ENCODE assay signal across 1 cellular context in the genomic region with DNA sequence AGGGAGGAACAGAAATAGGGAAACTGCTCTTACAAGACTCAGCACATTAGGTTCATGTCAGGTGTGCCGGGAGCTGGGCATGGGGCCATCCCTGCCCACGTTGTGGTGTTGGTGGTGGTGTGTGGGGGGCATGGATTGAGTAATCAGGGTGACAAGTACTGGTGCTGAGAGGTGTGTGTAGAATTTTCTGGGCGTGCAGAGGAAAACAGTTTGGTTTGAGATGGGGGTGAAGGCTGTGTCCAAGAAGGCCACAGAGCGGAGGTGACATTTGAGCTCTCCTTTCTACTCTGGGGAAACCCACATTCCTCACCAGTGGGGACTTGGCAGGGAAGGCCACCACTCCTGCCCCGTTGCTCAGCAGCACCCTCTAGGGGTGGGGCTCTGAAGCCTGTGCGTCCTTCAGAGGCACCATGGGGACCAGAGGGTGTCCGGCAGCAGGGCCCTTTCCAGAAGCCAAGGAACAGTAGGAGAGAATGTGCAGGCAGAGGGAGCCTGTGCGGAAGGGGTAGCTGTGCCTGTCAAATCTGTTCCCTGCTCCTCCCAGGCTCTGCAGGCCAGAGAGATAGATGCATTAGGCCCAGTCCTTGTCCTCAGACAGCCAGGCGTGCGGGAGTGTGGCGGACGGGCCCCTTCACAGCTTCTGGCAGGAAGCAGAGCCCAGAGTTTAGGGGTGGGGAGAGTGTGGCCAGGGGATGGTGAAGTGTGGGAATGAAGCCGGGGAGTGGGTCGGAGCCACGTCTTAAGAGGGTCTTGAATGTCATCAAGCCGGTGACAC.
A peak's percentile ranks its signal among the peaks of the same experiment; 100 is the strongest.
TF ChIP-seq lines count a peak whose summit lies in the region.

No MANE protein-coding gene starts in this region.

TF ChIP-seq in K562, 482 proteins besides CTCF, POLR2A, EP300 and RAD21 (continued from another document and continues in another):
- TF ChIP-seq, protein P1, sequence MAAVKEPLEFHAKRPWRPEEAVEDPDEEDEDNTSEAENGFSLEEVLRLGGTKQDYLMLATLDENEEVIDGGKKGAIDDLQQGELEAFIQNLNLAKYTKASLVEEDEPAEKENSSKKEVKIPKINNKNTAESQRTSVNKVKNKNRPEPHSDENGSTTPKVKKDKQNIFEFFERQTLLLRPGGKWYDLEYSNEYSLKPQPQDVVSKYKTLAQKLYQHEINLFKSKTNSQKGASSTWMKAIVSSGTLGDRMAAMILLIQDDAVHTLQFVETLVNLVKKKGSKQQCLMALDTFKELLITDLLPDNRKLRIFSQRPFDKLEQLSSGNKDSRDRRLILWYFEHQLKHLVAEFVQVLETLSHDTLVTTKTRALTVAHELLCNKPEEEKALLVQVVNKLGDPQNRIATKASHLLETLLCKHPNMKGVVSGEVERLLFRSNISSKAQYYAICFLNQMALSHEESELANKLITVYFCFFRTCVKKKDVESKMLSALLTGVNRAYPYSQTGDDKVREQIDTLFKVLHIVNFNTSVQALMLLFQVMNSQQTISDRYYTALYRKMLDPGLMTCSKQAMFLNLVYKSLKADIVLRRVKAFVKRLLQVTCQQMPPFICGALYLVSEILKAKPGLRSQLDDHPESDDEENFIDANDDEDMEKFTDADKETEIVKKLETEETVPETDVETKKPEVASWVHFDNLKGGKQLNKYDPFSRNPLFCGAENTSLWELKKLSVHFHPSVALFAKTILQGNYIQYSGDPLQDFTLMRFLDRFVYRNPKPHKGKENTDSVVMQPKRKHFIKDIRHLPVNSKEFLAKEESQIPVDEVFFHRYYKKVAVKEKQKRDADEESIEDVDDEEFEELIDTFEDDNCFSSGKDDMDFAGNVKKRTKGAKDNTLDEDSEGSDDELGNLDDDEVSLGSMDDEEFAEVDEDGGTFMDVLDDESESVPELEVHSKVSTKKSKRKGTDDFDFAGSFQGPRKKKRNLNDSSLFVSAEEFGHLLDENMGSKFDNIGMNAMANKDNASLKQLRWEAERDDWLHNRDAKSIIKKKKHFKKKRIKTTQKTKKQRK (IDR thresholded peaks at IDR 0.05; ENCODE audit: borderline replicate concordance, low read depth, low read length): no peak
- TF ChIP-seq TSC22D4 (tag; IDR thresholded peaks at IDR 0.05): no peak
- TF ChIP-seq, protein P2, sequence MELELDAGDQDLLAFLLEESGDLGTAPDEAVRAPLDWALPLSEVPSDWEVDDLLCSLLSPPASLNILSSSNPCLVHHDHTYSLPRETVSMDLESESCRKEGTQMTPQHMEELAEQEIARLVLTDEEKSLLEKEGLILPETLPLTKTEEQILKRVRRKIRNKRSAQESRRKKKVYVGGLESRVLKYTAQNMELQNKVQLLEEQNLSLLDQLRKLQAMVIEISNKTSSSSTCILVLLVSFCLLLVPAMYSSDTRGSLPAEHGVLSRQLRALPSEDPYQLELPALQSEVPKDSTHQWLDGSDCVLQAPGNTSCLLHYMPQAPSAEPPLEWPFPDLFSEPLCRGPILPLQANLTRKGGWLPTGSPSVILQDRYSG (tag; conservative IDR thresholded peaks at IDR 0.05; ENCODE audit: low read depth): no peak
- TF ChIP-seq, protein P3, sequence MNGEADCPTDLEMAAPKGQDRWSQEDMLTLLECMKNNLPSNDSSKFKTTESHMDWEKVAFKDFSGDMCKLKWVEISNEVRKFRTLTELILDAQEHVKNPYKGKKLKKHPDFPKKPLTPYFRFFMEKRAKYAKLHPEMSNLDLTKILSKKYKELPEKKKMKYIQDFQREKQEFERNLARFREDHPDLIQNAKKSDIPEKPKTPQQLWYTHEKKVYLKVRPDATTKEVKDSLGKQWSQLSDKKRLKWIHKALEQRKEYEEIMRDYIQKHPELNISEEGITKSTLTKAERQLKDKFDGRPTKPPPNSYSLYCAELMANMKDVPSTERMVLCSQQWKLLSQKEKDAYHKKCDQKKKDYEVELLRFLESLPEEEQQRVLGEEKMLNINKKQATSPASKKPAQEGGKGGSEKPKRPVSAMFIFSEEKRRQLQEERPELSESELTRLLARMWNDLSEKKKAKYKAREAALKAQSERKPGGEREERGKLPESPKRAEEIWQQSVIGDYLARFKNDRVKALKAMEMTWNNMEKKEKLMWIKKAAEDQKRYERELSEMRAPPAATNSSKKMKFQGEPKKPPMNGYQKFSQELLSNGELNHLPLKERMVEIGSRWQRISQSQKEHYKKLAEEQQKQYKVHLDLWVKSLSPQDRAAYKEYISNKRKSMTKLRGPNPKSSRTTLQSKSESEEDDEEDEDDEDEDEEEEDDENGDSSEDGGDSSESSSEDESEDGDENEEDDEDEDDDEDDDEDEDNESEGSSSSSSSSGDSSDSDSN (IDR thresholded peaks at IDR 0.05; ENCODE audit: borderline replicate concordance in 1 of 2, low read depth in 2 of 2, low read length in 2 of 2): no peak
- TF ChIP-seq ETS2 (tag; IDR thresholded peaks at IDR 0.05; ENCODE audit: borderline replicate concordance, poor library complexity, severe bottlenecking): no peak
- TF ChIP-seq SIN3A (IDR thresholded peaks at IDR 0.05; ENCODE audit: borderline replicate concordance in 2 of 2, control insufficient read depth in 1 of 2, low read depth in 2 of 2, low read length in 2 of 2): no peak
- TF ChIP-seq ZNF75A (CRISPR knock-in tag; IDR thresholded peaks at IDR 0.05): no peak
- no peak for TF ChIP-seq NFIX (CRISPR knock-in tag; IDR thresholded peaks at IDR 0.05; ENCODE audit: low read depth)
- TF ChIP-seq, protein P4, sequence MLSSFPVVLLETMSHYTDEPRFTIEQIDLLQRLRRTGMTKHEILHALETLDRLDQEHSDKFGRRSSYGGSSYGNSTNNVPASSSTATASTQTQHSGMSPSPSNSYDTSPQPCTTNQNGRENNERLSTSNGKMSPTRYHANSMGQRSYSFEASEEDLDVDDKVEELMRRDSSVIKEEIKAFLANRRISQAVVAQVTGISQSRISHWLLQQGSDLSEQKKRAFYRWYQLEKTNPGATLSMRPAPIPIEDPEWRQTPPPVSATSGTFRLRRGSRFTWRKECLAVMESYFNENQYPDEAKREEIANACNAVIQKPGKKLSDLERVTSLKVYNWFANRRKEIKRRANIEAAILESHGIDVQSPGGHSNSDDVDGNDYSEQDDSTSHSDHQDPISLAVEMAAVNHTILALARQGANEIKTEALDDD (IDR thresholded peaks at IDR 0.05): no peak
- no peak for TF ChIP-seq HNRNPUL1 (IDR thresholded peaks at IDR 0.05; ENCODE audit: low read length)
- no peak for TF ChIP-seq RBM15 (IDR thresholded peaks at IDR 0.05; ENCODE audit: insufficient read depth, low read length)
- no peak for TF ChIP-seq DIDO1 (tag; IDR thresholded peaks at IDR 0.05; ENCODE audit: low read depth)
- no peak for TF ChIP-seq TRIM28 (IDR thresholded peaks at IDR 0.05)
- no peak for TF ChIP-seq ZNF512 (tag; IDR thresholded peaks at IDR 0.05)
- TF ChIP-seq HNRNPH1 (optimal IDR thresholded peaks at IDR 0.05; ENCODE audit: low read depth, low read length): no peak
- no peak for TF ChIP-seq LCOR (CRISPR knock-in tag; IDR thresholded peaks at IDR 0.05)
- no peak for TF ChIP-seq ZNF696 (CRISPR knock-in tag; conservative IDR thresholded peaks at IDR 0.05)
- no peak for TF ChIP-seq MIER1 (IDR thresholded peaks at IDR 0.05; ENCODE audit: low read depth)
- TF ChIP-seq ZNF12 (CRISPR knock-in tag; IDR thresholded peaks at IDR 0.05): no peak
- TF ChIP-seq XRCC4 (IDR thresholded peaks at IDR 0.05; ENCODE audit: extremely low read depth, insufficient read depth, insufficient read length): no peak
- TF ChIP-seq FIP1L1 (IDR thresholded peaks at IDR 0.05; ENCODE audit: low read depth, low read length, poor library complexity, severe bottlenecking): no peak
- no peak for TF ChIP-seq MAFF (IDR thresholded peaks at IDR 0.05; ENCODE audit: low read length)
- TF ChIP-seq ZNF253 (CRISPR knock-in tag; conservative IDR thresholded peaks at IDR 0.05): no peak
- no peak for TF ChIP-seq ZNF143 (CRISPR knock-in tag; IDR thresholded peaks at IDR 0.05)
- no peak for TF ChIP-seq NR3C1 (CRISPR knock-in tag; IDR thresholded peaks at IDR 0.05)
- TF ChIP-seq GTF2F1 (IDR thresholded peaks at IDR 0.05; ENCODE audit: low read depth, low read length): no peak
- no peak for TF ChIP-seq HCFC1 (IDR thresholded peaks at IDR 0.05; ENCODE audit: low read depth, low read length)
- no peak for TF ChIP-seq FOXK1 (CRISPR knock-in tag; IDR thresholded peaks at IDR 0.05; ENCODE audit: borderline replicate concordance)
- no peak for TF ChIP-seq SP2 (IDR thresholded peaks at IDR 0.05; ENCODE audit: extremely low read depth, low read depth, low read length, poor library complexity, severe bottlenecking)
- TF ChIP-seq MAFK (IDR thresholded peaks at IDR 0.05; ENCODE audit: low read length): no peak
- peak; percentile 4; the same call in 1 of the 2 replicates for TF ChIP-seq SMC3 (conservative IDR thresholded peaks at IDR 0.05; ENCODE audit: insufficient read depth, low read depth, low read length)
- TF ChIP-seq ZSCAN29 (IDR thresholded peaks at IDR 0.05): 0 out of 2 replicates have a peak, but pooled peaks have one; percentile 34
- TF ChIP-seq ZNF24 (IDR thresholded peaks at IDR 0.05): peak; percentile 59; the same call in 1 of the 2 replicates
- TF ChIP-seq JUND (IDR thresholded peaks at IDR 0.05; ENCODE audit: borderline replicate concordance, low read depth, low read length): 0 out of 2 replicates have a peak, but pooled peaks have one; percentile 10
- no peak; the same call in 2 of the 3 replicates for TF ChIP-seq JUND (tag; IDR thresholded peaks at IDR 0.05; ENCODE audit: borderline replicate concordance, low read depth, low read length)
- TF ChIP-seq SRSF7 (optimal IDR thresholded peaks at IDR 0.05; ENCODE audit: low read depth, low read length): no peak
- no peak for TF ChIP-seq CREB1 (IDR thresholded peaks at IDR 0.05)
- no peak for TF ChIP-seq CREB1 (CRISPR knock-in tag; IDR thresholded peaks at IDR 0.05)
- TF ChIP-seq DDX20 (tag; IDR thresholded peaks at IDR 0.05; ENCODE audit: low read depth): no peak
- TF ChIP-seq STAT5B (CRISPR knock-in tag; IDR thresholded peaks at IDR 0.05): no peak
- no peak for TF ChIP-seq CREB3L1 (IDR thresholded peaks at IDR 0.05; ENCODE audit: borderline replicate concordance, low read depth)
- TF ChIP-seq RUNX1 (IDR thresholded peaks at IDR 0.05; ENCODE audit: low read depth): no peak
- TF ChIP-seq CC2D1A (IDR thresholded peaks at IDR 0.05): 0 out of 2 replicates have a peak, but pooled peaks have one; percentile 15
- TF ChIP-seq PCBP2 (IDR thresholded peaks at IDR 0.05; ENCODE audit: low read depth, low read length, poor library complexity, severe bottlenecking): no peak
- TF ChIP-seq, protein P5, sequence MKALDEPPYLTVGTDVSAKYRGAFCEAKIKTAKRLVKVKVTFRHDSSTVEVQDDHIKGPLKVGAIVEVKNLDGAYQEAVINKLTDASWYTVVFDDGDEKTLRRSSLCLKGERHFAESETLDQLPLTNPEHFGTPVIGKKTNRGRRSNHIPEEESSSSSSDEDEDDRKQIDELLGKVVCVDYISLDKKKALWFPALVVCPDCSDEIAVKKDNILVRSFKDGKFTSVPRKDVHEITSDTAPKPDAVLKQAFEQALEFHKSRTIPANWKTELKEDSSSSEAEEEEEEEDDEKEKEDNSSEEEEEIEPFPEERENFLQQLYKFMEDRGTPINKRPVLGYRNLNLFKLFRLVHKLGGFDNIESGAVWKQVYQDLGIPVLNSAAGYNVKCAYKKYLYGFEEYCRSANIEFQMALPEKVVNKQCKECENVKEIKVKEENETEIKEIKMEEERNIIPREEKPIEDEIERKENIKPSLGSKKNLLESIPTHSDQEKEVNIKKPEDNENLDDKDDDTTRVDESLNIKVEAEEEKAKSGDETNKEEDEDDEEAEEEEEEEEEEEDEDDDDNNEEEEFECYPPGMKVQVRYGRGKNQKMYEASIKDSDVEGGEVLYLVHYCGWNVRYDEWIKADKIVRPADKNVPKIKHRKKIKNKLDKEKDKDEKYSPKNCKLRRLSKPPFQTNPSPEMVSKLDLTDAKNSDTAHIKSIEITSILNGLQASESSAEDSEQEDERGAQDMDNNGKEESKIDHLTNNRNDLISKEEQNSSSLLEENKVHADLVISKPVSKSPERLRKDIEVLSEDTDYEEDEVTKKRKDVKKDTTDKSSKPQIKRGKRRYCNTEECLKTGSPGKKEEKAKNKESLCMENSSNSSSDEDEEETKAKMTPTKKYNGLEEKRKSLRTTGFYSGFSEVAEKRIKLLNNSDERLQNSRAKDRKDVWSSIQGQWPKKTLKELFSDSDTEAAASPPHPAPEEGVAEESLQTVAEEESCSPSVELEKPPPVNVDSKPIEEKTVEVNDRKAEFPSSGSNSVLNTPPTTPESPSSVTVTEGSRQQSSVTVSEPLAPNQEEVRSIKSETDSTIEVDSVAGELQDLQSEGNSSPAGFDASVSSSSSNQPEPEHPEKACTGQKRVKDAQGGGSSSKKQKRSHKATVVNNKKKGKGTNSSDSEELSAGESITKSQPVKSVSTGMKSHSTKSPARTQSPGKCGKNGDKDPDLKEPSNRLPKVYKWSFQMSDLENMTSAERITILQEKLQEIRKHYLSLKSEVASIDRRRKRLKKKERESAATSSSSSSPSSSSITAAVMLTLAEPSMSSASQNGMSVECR (CRISPR knock-in tag; IDR thresholded peaks at IDR 0.05): peak; percentile 38; the same call in 1 of the 2 replicates
- no peak for TF ChIP-seq ILK (tag; IDR thresholded peaks at IDR 0.05; ENCODE audit: borderline replicate concordance, low read depth)
- no peak for TF ChIP-seq NONO (IDR thresholded peaks at IDR 0.05; ENCODE audit: low read depth in 2 of 2, low read length in 1 of 2)
- TF ChIP-seq ZNF121 (CRISPR knock-in tag; conservative IDR thresholded peaks at IDR 0.05): peak; percentile 85
- no peak for TF ChIP-seq ZC3H4 (CRISPR knock-in tag; IDR thresholded peaks at IDR 0.05; ENCODE audit: borderline replicate concordance)
- TF ChIP-seq SRSF1 (IDR thresholded peaks at IDR 0.05; ENCODE audit: low read depth, low read length): no peak
- no peak for TF ChIP-seq XRCC3 (IDR thresholded peaks at IDR 0.05)
- no peak for TF ChIP-seq CCNT2 (IDR thresholded peaks at IDR 0.05; ENCODE audit: borderline replicate concordance, extremely low read depth, insufficient read length, low read depth, low read length)
- TF ChIP-seq ZFP1 (CRISPR knock-in tag; IDR thresholded peaks at IDR 0.05): no peak
- no peak for TF ChIP-seq HOXB6 (CRISPR knock-in tag; IDR thresholded peaks at IDR 0.05; ENCODE audit: borderline replicate concordance)
